ENCODE assay signal across 20 cellular contexts in the genomic region with DNA sequence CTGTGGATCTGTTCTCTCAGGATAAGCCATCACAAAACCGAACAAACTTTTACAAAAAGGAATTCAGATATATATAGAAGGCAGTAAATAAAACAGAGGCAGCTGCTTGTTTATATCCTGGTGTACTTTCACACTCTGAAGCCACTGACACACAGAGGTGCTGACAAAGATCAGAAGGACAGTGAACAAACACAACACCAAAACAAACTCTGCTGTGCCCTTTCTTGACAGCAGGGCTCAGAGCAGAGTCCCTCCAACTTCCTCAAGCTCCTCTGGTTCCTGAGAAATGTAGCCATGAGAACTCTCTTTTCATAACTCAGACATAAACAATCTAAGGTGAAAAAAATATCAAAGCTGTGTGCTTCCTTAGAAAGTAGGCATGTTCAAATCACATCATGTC.
A peak's percentile ranks its signal among the peaks of the same experiment; 100 is the strongest.
DNase-seq lines count a peak whose midpoint lies in the region; ATAC-seq, FAIRE-seq and TF ChIP-seq lines count a peak whose summit lies in the region.
"Had no signal": no experiment of that assay in that cellular context is flagged by ENCODE, and none has a peak within 500 bp of the region (broad histone marks: within the 10 kb centered on the region; RNA-seq: fewer than 3 reads in every experiment).

No MANE protein-coding gene starts in this region.

- H3K36me3 Mint-ChIP-seq in nephron (ENCODE audit: low read depth) = no peaks in the 10 kb centered on the region
- H3K36me3 Mint-ChIP-seq: CD8-positive, alpha-beta T cell; naive B cell had no signal

- FAIRE-seq in GM18507 (lab: Jason Lieb, UNC) = peak; percentile 65
- no peak for FAIRE-seq in GM12878 (lab: Jason Lieb, UNC)
- FAIRE-seq: RCC 7860 had no signal

- CTCF ChIA-PET in GM12878 (lab: Yijun Ruan, JAX) = interaction anchor here (0.9 kb wide), 1 partner anchor 79 kb away, joined by 3 read pairs; no protein-coding TSS in a partner anchor

- intact Hi-C loops in GM12878 (cut with micrococcal nuclease; ENCODE audit: unreplicated experiment) = no loop called here
- intact Hi-C loops in uterus (cut with DNase I; ENCODE audit: low total_unique reads) = no loop called here
- intact Hi-C loops in sigmoid colon (cut with DNase I) = no loop called here

- TF ChIP-seq POLR2A in GM12878 (IDR thresholded peaks at IDR 0.05; ENCODE audit: low read depth, low read length) = no peak
- no peak for TF ChIP-seq POLR2A in uterus (IDR thresholded peaks at IDR 0.05)
- TF ChIP-seq POLR2A in sigmoid colon (IDR thresholded peaks at IDR 0.05) = no peak

- TF ChIP-seq EP300 in GM12878 (IDR thresholded peaks at IDR 0.05; ENCODE audit: borderline replicate concordance in 1 of 2, control insufficient read depth in 1 of 2, low read depth in 2 of 2, low read length in 2 of 2) (no peak), sigmoid colon (IDR thresholded peaks at IDR 0.05) (no peak)

- DNase-seq in GM18507 (ENCODE audit: extremely low spot score, insufficient read length, low read depth) (no peak), GM12878 (ENCODE audit: low read depth, low spot score) (no peak), uterus (no peak), sigmoid colon (no peak), DMS 273 treated with DMSO at 0.1 percent for 48 hours (lab: John Stamatoyannopoulos, UW) (no peak), epidermal melanocyte (ENCODE audit: insufficient read length, low spot score) (no peak)
- DNase-seq: caudate nucleus; CD8-positive, alpha-beta T cell; effector memory CD4-positive, alpha-beta T cell; H7; naive B cell; NCI-H774; stimulated activated naive CD8-positive, alpha-beta T cell treated with anti-CD3 and anti-CD28 coated beads, Interleukin-15, amount 100 ng/mL, for 72 hours; SW 1271; WERI-Rb-1 had no signal

- H3K36me3 ChIP-seq in GM12878 (ENCODE audit: control insufficient read depth in 2 of 2, insufficient read depth in 2 of 2, low read length in 1 of 2) = no peaks in the 10 kb centered on the region
- no peaks in the 10 kb centered on the region for H3K36me3 ChIP-seq in uterus
- no peaks in the 10 kb centered on the region for H3K36me3 ChIP-seq in sigmoid colon
- H3K36me3 ChIP-seq: prostate gland, WERI-Rb-1 had no signal

- RAD21 ChIA-PET in GM12878 (lab: Charles Lee; ENCODE audit: unreplicated experiment) = interaction anchor here (1.6 kb wide), 2 partner anchors 10 to 13 kb away, joined by 6 to 10 read pairs; no protein-coding TSS in a partner anchor

- H3K4me1 ChIP-seq in GM12878 (ENCODE audit: control insufficient read depth, insufficient read depth, low read length) (no peaks in the 10 kb centered on the region), uterus (no peaks in the 10 kb centered on the region), sigmoid colon (peaks cover 0 to 5% (median 0%) of the 10 kb centered on the region in 4 donors)
- H3K4me1 ChIP-seq: prostate gland had no signal

- peaks cover 4% of the 10 kb centered on the region for H3K9me3 Mint-ChIP-seq in nephron

- TF ChIP-seq CTCF in GM12878 (IDR thresholded peaks at IDR 0.05 in 2 of 3, conservative IDR thresholded peaks at IDR 0.05 in 1 of 3; ENCODE audit: control insufficient read depth in 2 of 3, extremely low read depth in 1 of 3, insufficient read depth in 1 of 3, low read depth in 3 of 3, low read length in 3 of 3) = no peak
- TF ChIP-seq CTCF in nephron (IDR thresholded peaks at IDR 0.05; ENCODE audit: unreplicated experiment in 3 of 3) = peak in 1 of 3 experiments; percentile 11
- TF ChIP-seq CTCF in uterus (IDR thresholded peaks at IDR 0.05) = no peak
- no peak for TF ChIP-seq CTCF in sigmoid colon (IDR thresholded peaks at IDR 0.05)

- SMC1A ChIA-PET in GM12878 (lab: Charles Lee; ENCODE audit: uncharacterized antibody, unreplicated experiment) = interaction anchor here (0.7 to 5.4 kb wide), 3 partner anchors 11 to 26 kb away, joined by 3 to 42 read pairs (median 5); no protein-coding TSS in a partner anchor

- no peaks in the 10 kb centered on the region for H3K79me2 ChIP-seq in GM12878 (ENCODE audit: control insufficient read depth, insufficient read depth, low read length)

- no peak overlapping the region for H3K9ac ChIP-seq in GM12878 (ENCODE audit: control insufficient read depth, insufficient read depth, low read length)

- 0% methylated on average over 1 of the region's 1 CpG for WGBS in GM12878 (ENCODE audit: insufficient coverage, insufficient replicate concordance, low lambda C conversion rate, missing lambda C conversion rate)
- 4 to 47% methylated on average over 1 of the region's 1 CpG for WGBS in sigmoid colon, 2 donors

- POLR2A ChIA-PET in GM12878 (lab: Charles Lee) = no interaction called here

- H3K4me3 ChIP-seq in GM12878 (no peak overlapping the region), uterus (no peak overlapping the region), sigmoid colon (no peak overlapping the region)
- H3K4me3 ChIP-seq: prostate gland had no signal

- peak overlapping the region; percentile 57 to 93 (median 91) for H3K27ac Mint-ChIP-seq in nephron
- H3K27ac Mint-ChIP-seq: activated T-helper 17 cell treated with anti-CD3 and anti-CD28 coated beads, Interleukin-2, amount 50 U/mL, for 72 hours; CD8-positive, alpha-beta T cell; naive B cell; stimulated activated naive CD8-positive, alpha-beta T cell treated with anti-CD3 and anti-CD28 coated beads, Interleukin-15, amount 100 ng/mL, for 72 hours had no signal

- H3K27me3 ChIP-seq in GM12878 (replicated peaks in 1 of 2; ENCODE audit: control insufficient read depth in 2 of 2, insufficient read depth in 2 of 2, low read length in 1 of 2) (no peaks in the 10 kb centered on the region), uterus (no peaks in the 10 kb centered on the region), sigmoid colon (no peaks in the 10 kb centered on the region)

- no peak overlapping the region for H2AFZ ChIP-seq in GM12878 (ENCODE audit: control insufficient read depth, low read depth, low read length)

- H3K9me3 ChIP-seq in GM12878 (replicated peaks; ENCODE audit: control insufficient read depth, insufficient read depth, low read length) (no peaks in the 10 kb centered on the region), uterus (no peaks in the 10 kb centered on the region), sigmoid colon (no peaks in the 10 kb centered on the region)
- H3K9me3 ChIP-seq: prostate gland had no signal

- H3K4me2 ChIP-seq in GM12878 (ENCODE audit: control insufficient read depth, insufficient read depth) = no peak overlapping the region

- H4K20me1 ChIP-seq in GM12878 (ENCODE audit: control insufficient read depth, insufficient read depth) = no peaks in the 10 kb centered on the region

- no peak for TF ChIP-seq RAD21 in GM12878 (IDR thresholded peaks at IDR 0.05; ENCODE audit: insufficient read depth, low read depth, low read length)

- no peak overlapping the region for H3K4me3 Mint-ChIP-seq in nephron
- H3K4me3 Mint-ChIP-seq: activated T-helper 17 cell treated with anti-CD3 and anti-CD28 coated beads, Interleukin-2, amount 50 U/mL, for 72 hours; CD8-positive, alpha-beta T cell; naive B cell; stimulated activated naive CD8-positive, alpha-beta T cell treated with anti-CD3 and anti-CD28 coated beads, Interleukin-15, amount 100 ng/mL, for 72 hours had no signal

- H3K4me1 Mint-ChIP-seq in nephron = peaks cover 17% of the 10 kb centered on the region
- H3K4me1 Mint-ChIP-seq: activated T-helper 17 cell treated with anti-CD3 and anti-CD28 coated beads, Interleukin-2, amount 50 U/mL, for 72 hours; naive B cell; stimulated activated naive CD8-positive, alpha-beta T cell treated with anti-CD3 and anti-CD28 coated beads, Interleukin-15, amount 100 ng/mL, for 72 hours had no signal

- no peak overlapping the region for H3K27ac ChIP-seq in GM12878 (ENCODE audit: control insufficient read depth, insufficient read depth)
- no peak overlapping the region for H3K27ac ChIP-seq in uterus
- no peak overlapping the region for H3K27ac ChIP-seq in sigmoid colon
- H3K27ac ChIP-seq: prostate gland, WERI-Rb-1 had no signal

- no TSS peak for BruUV-seq in GM12878 (replicated peaks; lab: Mats Ljungman, UMichigan)

- in situ Hi-C loops in GM12878 (cut with MboI) = no loop called here

- ATAC-seq in HG03196 (IDR thresholded peaks at IDR 0.05; ENCODE audit: unreplicated experiment) (peak; percentile 49), GM12878 (peak; percentile 84)
- ATAC-seq: activated T-helper 17 cell treated with anti-CD3 and anti-CD28 coated beads, Interleukin-2, amount 50 U/mL, for 72 hours; CD8-positive, alpha-beta T cell; stimulated activated naive CD8-positive, alpha-beta T cell treated with anti-CD3 and anti-CD28 coated beads, Interleukin-15, amount 100 ng/mL, for 72 hours had no signal

- H3K27me3 Mint-ChIP-seq in nephron (ENCODE audit: low read depth) = no peaks in the 10 kb centered on the region
- H3K27me3 Mint-ChIP-seq: activated T-helper 17 cell treated with anti-CD3 and anti-CD28 coated beads, Interleukin-2, amount 50 U/mL, for 72 hours; naive B cell; stimulated activated naive CD8-positive, alpha-beta T cell treated with anti-CD3 and anti-CD28 coated beads, Interleukin-15, amount 100 ng/mL, for 72 hours had no signal

TF ChIP-seq in GM12878, 131 proteins besides CTCF, POLR2A, EP300 and RAD21 (continues in another document):
- no peak for TF ChIP-seq CREB1 (IDR thresholded peaks at IDR 0.05; ENCODE audit: low read depth)
